Comparison of ENCODE assay signal across 1 cellular context in the genomic region with DNA sequence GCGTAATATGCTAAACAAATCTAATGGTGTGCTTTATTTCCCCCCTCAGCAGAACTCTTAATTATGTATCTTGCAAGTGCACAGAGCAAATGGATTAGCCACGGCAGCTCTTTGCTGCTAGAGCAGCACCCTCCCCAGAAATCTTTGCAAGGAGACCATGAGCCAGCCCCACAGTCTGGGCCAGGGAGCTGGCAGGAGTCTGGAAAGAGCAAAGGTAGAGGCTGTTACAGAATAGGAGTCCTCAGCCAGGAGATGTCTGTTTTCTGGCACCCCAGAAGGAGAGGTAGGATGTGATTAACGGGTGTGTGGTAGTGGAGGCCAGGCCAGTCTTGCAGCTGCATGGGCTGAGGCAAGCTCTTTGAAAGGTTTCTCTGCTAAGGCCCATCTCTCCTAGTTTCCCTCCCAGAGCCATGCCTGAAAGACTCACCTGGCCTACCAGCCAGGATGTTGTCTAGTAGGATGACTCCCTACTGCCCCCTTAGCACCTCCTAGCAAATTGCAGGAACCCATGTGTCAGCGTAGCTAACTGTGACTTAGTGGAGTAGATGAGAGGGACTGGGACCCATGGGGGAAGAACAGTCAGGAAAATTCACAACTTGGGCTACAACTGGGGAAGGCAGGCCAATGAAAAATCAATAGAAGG.
TF ChIP-seq lines count a peak whose summit lies in the region.

No MANE protein-coding gene starts in this region.

TF ChIP-seq in GM23338, 12 proteins besides CTCF, POLR2A, EP300 and RAD21:
- TF ChIP-seq, protein P1, sequence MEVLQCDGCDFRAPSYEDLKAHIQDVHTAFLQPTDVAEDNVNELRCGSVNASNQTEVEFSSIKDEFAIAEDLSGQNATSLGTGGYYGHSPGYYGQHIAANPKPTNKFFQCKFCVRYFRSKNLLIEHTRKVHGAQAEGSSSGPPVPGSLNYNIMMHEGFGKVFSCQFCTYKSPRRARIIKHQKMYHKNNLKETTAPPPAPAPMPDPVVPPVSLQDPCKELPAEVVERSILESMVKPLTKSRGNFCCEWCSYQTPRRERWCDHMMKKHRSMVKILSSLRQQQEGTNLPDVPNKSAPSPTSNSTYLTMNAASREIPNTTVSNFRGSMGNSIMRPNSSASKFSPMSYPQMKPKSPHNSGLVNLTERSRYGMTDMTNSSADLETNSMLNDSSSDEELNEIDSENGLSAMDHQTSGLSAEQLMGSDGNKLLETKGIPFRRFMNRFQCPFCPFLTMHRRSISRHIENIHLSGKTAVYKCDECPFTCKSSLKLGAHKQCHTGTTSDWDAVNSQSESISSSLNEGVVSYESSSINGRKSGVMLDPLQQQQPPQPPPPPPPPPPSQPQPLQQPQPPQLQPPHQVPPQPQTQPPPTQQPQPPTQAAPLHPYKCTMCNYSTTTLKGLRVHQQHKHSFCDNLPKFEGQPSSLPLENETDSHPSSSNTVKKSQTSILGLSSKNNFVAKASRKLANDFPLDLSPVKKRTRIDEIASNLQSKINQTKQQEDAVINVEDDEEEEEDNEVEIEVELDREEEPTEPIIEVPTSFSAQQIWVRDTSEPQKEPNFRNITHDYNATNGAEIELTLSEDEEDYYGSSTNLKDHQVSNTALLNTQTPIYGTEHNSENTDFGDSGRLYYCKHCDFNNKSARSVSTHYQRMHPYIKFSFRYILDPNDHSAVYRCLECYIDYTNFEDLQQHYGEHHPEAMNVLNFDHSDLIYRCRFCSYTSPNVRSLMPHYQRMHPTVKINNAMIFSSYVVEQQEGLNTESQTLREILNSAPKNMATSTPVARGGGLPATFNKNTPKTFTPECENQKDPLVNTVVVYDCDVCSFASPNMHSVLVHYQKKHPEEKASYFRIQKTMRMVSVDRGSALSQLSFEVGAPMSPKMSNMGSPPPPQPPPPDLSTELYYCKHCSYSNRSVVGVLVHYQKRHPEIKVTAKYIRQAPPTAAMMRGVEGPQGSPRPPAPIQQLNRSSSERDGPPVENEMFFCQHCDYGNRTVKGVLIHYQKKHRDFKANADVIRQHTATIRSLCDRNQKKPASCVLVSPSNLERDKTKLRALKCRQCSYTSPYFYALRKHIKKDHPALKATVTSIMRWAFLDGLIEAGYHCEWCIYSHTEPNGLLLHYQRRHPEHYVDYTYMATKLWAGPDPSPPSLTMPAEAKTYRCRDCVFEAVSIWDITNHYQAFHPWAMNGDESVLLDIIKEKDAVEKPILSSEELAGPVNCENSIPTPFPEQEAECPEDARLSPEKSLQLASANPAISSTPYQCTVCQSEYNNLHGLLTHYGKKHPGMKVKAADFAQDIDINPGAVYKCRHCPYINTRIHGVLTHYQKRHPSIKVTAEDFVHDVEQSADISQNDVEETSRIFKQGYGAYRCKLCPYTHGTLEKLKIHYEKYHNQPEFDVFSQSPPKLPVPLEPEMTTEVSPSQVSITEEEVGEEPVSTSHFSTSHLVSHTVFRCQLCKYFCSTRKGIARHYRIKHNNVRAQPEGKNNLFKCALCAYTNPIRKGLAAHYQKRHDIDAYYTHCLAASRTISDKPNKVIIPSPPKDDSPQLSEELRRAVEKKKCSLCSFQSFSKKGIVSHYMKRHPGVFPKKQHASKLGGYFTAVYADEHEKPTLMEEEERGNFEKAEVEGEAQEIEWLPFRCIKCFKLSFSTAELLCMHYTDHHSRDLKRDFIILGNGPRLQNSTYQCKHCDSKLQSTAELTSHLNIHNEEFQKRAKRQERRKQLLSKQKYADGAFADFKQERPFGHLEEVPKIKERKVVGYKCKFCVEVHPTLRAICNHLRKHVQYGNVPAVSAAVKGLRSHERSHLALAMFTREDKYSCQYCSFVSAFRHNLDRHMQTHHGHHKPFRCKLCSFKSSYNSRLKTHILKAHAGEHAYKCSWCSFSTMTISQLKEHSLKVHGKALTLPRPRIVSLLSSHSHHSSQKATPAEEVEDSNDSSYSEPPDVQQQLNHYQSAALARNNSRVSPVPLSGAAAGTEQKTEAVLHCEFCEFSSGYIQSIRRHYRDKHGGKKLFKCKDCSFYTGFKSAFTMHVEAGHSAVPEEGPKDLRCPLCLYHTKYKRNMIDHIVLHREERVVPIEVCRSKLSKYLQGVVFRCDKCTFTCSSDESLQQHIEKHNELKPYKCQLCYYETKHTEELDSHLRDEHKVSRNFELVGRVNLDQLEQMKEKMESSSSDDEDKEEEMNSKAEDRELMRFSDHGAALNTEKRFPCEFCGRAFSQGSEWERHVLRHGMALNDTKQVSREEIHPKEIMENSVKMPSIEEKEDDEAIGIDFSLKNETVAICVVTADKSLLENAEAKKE (CRISPR knock-in tag; IDR thresholded peaks at IDR 0.05): no peak
- TF ChIP-seq, protein P2, sequence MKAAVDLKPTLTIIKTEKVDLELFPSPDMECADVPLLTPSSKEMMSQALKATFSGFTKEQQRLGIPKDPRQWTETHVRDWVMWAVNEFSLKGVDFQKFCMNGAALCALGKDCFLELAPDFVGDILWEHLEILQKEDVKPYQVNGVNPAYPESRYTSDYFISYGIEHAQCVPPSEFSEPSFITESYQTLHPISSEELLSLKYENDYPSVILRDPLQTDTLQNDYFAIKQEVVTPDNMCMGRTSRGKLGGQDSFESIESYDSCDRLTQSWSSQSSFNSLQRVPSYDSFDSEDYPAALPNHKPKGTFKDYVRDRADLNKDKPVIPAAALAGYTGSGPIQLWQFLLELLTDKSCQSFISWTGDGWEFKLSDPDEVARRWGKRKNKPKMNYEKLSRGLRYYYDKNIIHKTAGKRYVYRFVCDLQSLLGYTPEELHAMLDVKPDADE (IDR thresholded peaks at IDR 0.05): no peak
- TF ChIP-seq ZNF114 (CRISPR knock-in tag; IDR thresholded peaks at IDR 0.05) (no peak), STAT1 (IDR thresholded peaks at IDR 0.05; ENCODE audit: unreplicated experiment) (no peak), EZH2 (IDR thresholded peaks at IDR 0.05; ENCODE audit: low read depth, unreplicated experiment) (no peak), ZNF331 (CRISPR knock-in tag; IDR thresholded peaks at IDR 0.05; ENCODE audit: low read depth) (no peak), EZH2phosphoT487 (IDR thresholded peaks at IDR 0.05; ENCODE audit: unreplicated experiment) (no peak), JUNB (IDR thresholded peaks at IDR 0.05; ENCODE audit: unreplicated experiment) (no peak), CREB1 (CRISPR knock-in tag; IDR thresholded peaks at IDR 0.05; ENCODE audit: low read depth) (no peak), POLR2AphosphoS5 (IDR thresholded peaks at IDR 0.05; ENCODE audit: low read depth) (no peak)
- TF ChIP-seq, protein P3, sequence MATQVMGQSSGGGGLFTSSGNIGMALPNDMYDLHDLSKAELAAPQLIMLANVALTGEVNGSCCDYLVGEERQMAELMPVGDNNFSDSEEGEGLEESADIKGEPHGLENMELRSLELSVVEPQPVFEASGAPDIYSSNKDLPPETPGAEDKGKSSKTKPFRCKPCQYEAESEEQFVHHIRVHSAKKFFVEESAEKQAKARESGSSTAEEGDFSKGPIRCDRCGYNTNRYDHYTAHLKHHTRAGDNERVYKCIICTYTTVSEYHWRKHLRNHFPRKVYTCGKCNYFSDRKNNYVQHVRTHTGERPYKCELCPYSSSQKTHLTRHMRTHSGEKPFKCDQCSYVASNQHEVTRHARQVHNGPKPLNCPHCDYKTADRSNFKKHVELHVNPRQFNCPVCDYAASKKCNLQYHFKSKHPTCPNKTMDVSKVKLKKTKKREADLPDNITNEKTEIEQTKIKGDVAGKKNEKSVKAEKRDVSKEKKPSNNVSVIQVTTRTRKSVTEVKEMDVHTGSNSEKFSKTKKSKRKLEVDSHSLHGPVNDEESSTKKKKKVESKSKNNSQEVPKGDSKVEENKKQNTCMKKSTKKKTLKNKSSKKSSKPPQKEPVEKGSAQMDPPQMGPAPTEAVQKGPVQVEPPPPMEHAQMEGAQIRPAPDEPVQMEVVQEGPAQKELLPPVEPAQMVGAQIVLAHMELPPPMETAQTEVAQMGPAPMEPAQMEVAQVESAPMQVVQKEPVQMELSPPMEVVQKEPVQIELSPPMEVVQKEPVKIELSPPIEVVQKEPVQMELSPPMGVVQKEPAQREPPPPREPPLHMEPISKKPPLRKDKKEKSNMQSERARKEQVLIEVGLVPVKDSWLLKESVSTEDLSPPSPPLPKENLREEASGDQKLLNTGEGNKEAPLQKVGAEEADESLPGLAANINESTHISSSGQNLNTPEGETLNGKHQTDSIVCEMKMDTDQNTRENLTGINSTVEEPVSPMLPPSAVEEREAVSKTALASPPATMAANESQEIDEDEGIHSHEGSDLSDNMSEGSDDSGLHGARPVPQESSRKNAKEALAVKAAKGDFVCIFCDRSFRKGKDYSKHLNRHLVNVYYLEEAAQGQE (IDR thresholded peaks at IDR 0.05; ENCODE audit: unreplicated experiment): no peak
